Comparison of ENCODE assay signal across 17 cellular contexts in the genomic region with DNA sequence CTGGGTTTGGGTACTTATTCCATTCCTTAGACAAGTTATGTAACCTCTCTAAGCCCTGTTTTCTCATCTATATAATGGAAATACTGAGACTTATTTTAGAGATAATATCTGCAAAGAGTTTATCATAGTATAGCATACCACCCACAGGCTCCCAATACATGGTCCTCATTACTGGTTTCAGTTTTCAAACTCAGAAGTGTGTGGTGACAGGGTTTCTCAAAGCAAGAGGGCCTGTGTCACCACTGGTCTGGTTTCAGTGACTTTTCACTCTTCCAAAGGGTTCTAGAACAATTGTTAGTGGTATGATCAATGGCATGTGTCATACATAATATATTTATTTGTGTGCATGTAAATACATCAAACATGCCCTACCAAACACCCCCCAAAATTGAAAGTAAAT.
A peak's percentile ranks its signal among the peaks of the same experiment; 100 is the strongest.
DNase-seq lines count a peak whose midpoint lies in the region; ATAC-seq and TF ChIP-seq lines count a peak whose summit lies in the region.
"Had no signal": no experiment of that assay in that cellular context is flagged by ENCODE, and none has a peak within 500 bp of the region (broad histone marks: within the 10 kb centered on the region; RNA-seq: fewer than 3 reads in every experiment).

No MANE protein-coding gene starts in this region.

- H3K4me2 ChIP-seq in MM.1S (ENCODE audit: low read depth, low read length), result no peak overlapping the region
- H3K4me2 ChIP-seq: A549 had no signal

- no peaks in the 10 kb centered on the region for H3K9me2 ChIP-seq in MM.1S (replicated peaks; ENCODE audit: insufficient read depth, low read length)

- no peaks in the 10 kb centered on the region for H3F3A ChIP-seq in MM.1S (ENCODE audit: insufficient read depth, low read length)

- DNase-seq in activated T-cell treated with anti-CD3 and anti-CD28 coated beads, Interleukin-2, amount 50 U/mL, for 72 hours, result no peak
- DNase-seq in activated T-cell treated with anti-CD3 and anti-CD28 coated beads, Interleukin-2, amount 50 U/mL, for 48 hours, result no peak
- peak; percentile 20 for DNase-seq in MM.1S
- no peak for DNase-seq in stimulated activated naive CD8-positive, alpha-beta T cell treated with anti-CD3 and anti-CD28 coated beads, Interleukin-15, Interleukin-2, amounts not matched to agents 100 U/mL and 50 U/mL, for 24 hours
- no peak for DNase-seq in HuH-7 (ENCODE audit: low spot score)
- DNase-seq in DMS 273 (lab: John Stamatoyannopoulos, UW; ENCODE audit: unreplicated experiment), result no peak
- DNase-seq: CD8-positive, alpha-beta T cell; COR-L47; DND-41; GDM1; GOT3; H9 had no signal

- no peaks in the 10 kb centered on the region for H3K9me3 ChIP-seq in MM.1S (replicated peaks; ENCODE audit: insufficient read depth, low read length)
- H3K9me3 ChIP-seq: A549 had no signal

- H3K9me3 Mint-ChIP-seq in activated T-cell treated with anti-CD3 and anti-CD28 coated beads, Interleukin-2, amount 50 U/mL, for 72 hours, result peaks cover 2 to 11% of the 10 kb centered on the region in 2 donors
- H3K9me3 Mint-ChIP-seq in activated T-helper 17 cell treated with anti-CD3 and anti-CD28 coated beads, Interleukin-2, amount 50 U/mL, for 72 hours, result peaks cover 10% of the 10 kb centered on the region

- no peaks in the 10 kb centered on the region for H3K36me3 ChIP-seq in MM.1S (replicated peaks; ENCODE audit: insufficient read depth, low read length)

- H3K36me3 Mint-ChIP-seq in activated T-cell treated with anti-CD3 and anti-CD28 coated beads, Interleukin-2, amount 50 U/mL, for 72 hours (ENCODE audit: insufficient read depth in 2 of 2), result peaks cover 4 to 10% of the 10 kb centered on the region in 2 donors
- no peaks in the 10 kb centered on the region for H3K36me3 Mint-ChIP-seq in activated T-helper 17 cell treated with anti-CD3 and anti-CD28 coated beads, Interleukin-2, amount 50 U/mL, for 72 hours (ENCODE audit: low read depth)
- H3K36me3 Mint-ChIP-seq: CD14-positive monocyte; CD8-positive, alpha-beta T cell had no signal

- H4K20me1 ChIP-seq in MM.1S (ENCODE audit: insufficient read depth, low read length), result no peaks in the 10 kb centered on the region

- 0 out of 2 replicates have a peak, but pooled peaks cover 6% of the 10 kb centered on the region for H3K4me1 ChIP-seq in MM.1S (ENCODE audit: low read length)
- H3K4me1 ChIP-seq: A549 had no signal

- no peak overlapping the region for H3K4me3 Mint-ChIP-seq in activated T-cell treated with anti-CD3 and anti-CD28 coated beads, Interleukin-2, amount 50 U/mL, for 72 hours
- H3K4me3 Mint-ChIP-seq in activated T-helper 17 cell treated with anti-CD3 and anti-CD28 coated beads, Interleukin-2, amount 50 U/mL, for 72 hours, result no peak overlapping the region
- H3K4me3 Mint-ChIP-seq: CD14-positive monocyte; CD8-positive, alpha-beta T cell; H9 had no signal

- H3K4me3 ChIP-seq in MM.1S (ENCODE audit: low read length), result no peak overlapping the region
- H3K4me3 ChIP-seq: A549 had no signal

- H3K9ac ChIP-seq in MM.1S (ENCODE audit: low read length), result no peak overlapping the region

- peaks cover 30% of the 10 kb centered on the region for H3K27me3 Mint-ChIP-seq in activated T-cell treated with anti-CD3 and anti-CD28 coated beads, Interleukin-2, amount 50 U/mL, for 72 hours (ENCODE audit: low read depth)
- H3K27me3 Mint-ChIP-seq in activated T-helper 17 cell treated with anti-CD3 and anti-CD28 coated beads, Interleukin-2, amount 50 U/mL, for 72 hours, result no peaks in the 10 kb centered on the region

- H2AFZ ChIP-seq in MM.1S (ENCODE audit: low read length), result no peak overlapping the region

- no peaks in the 10 kb centered on the region for H3K79me2 ChIP-seq in MM.1S (ENCODE audit: low read length)

- no peak overlapping the region for H3K27ac ChIP-seq in MM.1S (ENCODE audit: low read length)
- H3K27ac ChIP-seq: A549 had no signal

- no peaks in the 10 kb centered on the region for H3K4me1 Mint-ChIP-seq in activated T-cell treated with anti-CD3 and anti-CD28 coated beads, Interleukin-2, amount 50 U/mL, for 72 hours (ENCODE audit: low read depth)
- H3K4me1 Mint-ChIP-seq in activated T-helper 17 cell treated with anti-CD3 and anti-CD28 coated beads, Interleukin-2, amount 50 U/mL, for 72 hours, result no peaks in the 10 kb centered on the region

- no peak overlapping the region for H3K27ac Mint-ChIP-seq in activated T-cell treated with anti-CD3 and anti-CD28 coated beads, Interleukin-2, amount 50 U/mL, for 72 hours
- H3K27ac Mint-ChIP-seq in activated T-helper 17 cell treated with anti-CD3 and anti-CD28 coated beads, Interleukin-2, amount 50 U/mL, for 72 hours, result no peak overlapping the region
- H3K27ac Mint-ChIP-seq: CD14-positive monocyte; CD8-positive, alpha-beta T cell; H9 had no signal

- peak; percentile 44 to 52 for ATAC-seq in activated T-cell treated with anti-CD3 and anti-CD28 coated beads, Interleukin-2, amount 50 U/mL, for 72 hours (replicated peaks in 1 of 2)
- ATAC-seq in activated T-helper 17 cell treated with anti-CD3 and anti-CD28 coated beads, Interleukin-2, amount 50 U/mL, for 72 hours (replicated peaks), result peak; percentile 40
- peak; percentile 72 for ATAC-seq in stimulated activated naive CD8-positive, alpha-beta T cell treated with anti-CD3 and anti-CD28 coated beads, Interleukin-15, Interleukin-2, amounts not matched to agents 100 U/mL and 50 U/mL, for 24 hours
- ATAC-seq in GM18517 (IDR thresholded peaks at IDR 0.05; ENCODE audit: unreplicated experiment), result no peak
- ATAC-seq: A549; CD8-positive, alpha-beta T cell; HepG2 had no signal

- H3K27me3 ChIP-seq in MM.1S (replicated peaks; ENCODE audit: insufficient read depth, low read length), result no peaks in the 10 kb centered on the region

- TF ChIP-seq CTCF in MM.1S (IDR thresholded peaks at IDR 0.05; ENCODE audit: low read length), result no peak
